Comparison of ENCODE assay signal across 1 cellular context in the genomic region with DNA sequence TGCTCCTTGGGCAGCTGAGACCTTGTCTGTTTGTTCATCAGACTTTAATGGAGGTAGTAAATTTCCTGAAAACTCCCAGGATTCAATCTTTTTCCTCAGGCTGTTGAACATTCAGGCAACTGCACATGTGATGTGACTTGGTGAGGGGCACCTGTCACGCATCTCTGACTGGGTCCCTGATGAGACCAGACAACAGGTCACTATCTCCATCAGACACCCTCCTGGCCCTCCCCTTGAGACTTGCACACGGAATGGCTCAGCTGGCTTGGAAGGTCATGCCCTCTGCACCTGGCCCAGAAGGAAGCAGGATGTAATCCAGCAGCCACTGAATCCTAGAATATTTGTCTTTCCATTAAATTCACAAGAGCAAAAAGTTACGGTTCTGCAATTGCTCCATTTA.
TF ChIP-seq lines count a peak whose summit lies in the region.

No MANE protein-coding gene starts in this region.

TF ChIP-seq in SK-N-SH, 30 proteins besides CTCF, POLR2A, EP300 and RAD21 (continued from another document):
- TF ChIP-seq TEAD4 (IDR thresholded peaks at IDR 0.05; ENCODE audit: borderline replicate concordance, insufficient read depth) (no peak), JUND (IDR thresholded peaks at IDR 0.05) (no peak), POLR2AphosphoS5 (IDR thresholded peaks at IDR 0.05; ENCODE audit: low read depth, low read length) (no peak), TAF1 (IDR thresholded peaks at IDR 0.05; ENCODE audit: borderline replicate concordance, low read depth, low read length) (no peak)
